ENCODE assay signal across 9 cellular contexts in genomic region chr12:55925371-55925770, GRCh38. TPM values are rescaled to one million over a fixed set of nuclear protein-coding genes. Genes with fewer than 3 reads are reported as not detected.
DNase-seq lines count a peak whose midpoint lies in the region; ATAC-seq and TF ChIP-seq lines count a peak whose summit lies in the region.
"Had no signal": no experiment of that assay in that cellular context is flagged by ENCODE, and none has a peak within 500 bp of the region (broad histone marks: within the 10 kb centered on the region; RNA-seq: fewer than 3 reads in every experiment).

No MANE protein-coding gene starts in this region.

- no peaks in the 10 kb centered on the region for H3K9me3 ChIP-seq in DND-41 (ENCODE audit: insufficient read depth, low read length, severe bottlenecking)

- WGBS in lower leg skin, 2 donors = 71 to 81% methylated on average over 4 of the region's 4 CpGs

- ATAC-seq in DND-41 (ENCODE audit: insufficient read depth, low read depth) = no peak
- no peak for ATAC-seq in activated naive CD8-positive, alpha-beta T cell treated with anti-CD3 and anti-CD28 coated beads, Interleukin-2, amount 10 ng/mL, durations not matched to agents 7 days and 5 days (ENCODE audit: low read depth)
- no peak for ATAC-seq in HG02970 (IDR thresholded peaks at IDR 0.05; ENCODE audit: low FRiP score, unreplicated experiment)

- peak overlapping the region; percentile 94 for H3K4me2 ChIP-seq in DND-41 (ENCODE audit: insufficient read depth, low read length)

- peaks cover 50% of the 10 kb centered on the region for H3K4me1 Mint-ChIP-seq in activated naive CD8-positive, alpha-beta T cell treated with anti-CD3 and anti-CD28 coated beads, Interleukin-2, amount 10 ng/mL, durations not matched to agents 7 days and 5 days
- peaks cover 34% of the 10 kb centered on the region for H3K4me1 Mint-ChIP-seq in nephron

- H3K4me3 Mint-ChIP-seq in activated naive CD8-positive, alpha-beta T cell treated with anti-CD3 and anti-CD28 coated beads, Interleukin-2, amount 10 ng/mL, durations not matched to agents 7 days and 5 days = peak overlapping the region; percentile 98
- peak overlapping the region; percentile 98 to 100 (median 100) for H3K4me3 Mint-ChIP-seq in nephron

- peaks cover 10% of the 10 kb centered on the region; the same call in 1 of the 2 replicates for H4K20me1 ChIP-seq in DND-41 (ENCODE audit: insufficient read depth, low read length)

- no peaks in the 10 kb centered on the region for H3K9me3 Mint-ChIP-seq in activated naive CD8-positive, alpha-beta T cell treated with anti-CD3 and anti-CD28 coated beads, Interleukin-2, amount 10 ng/mL, durations not matched to agents 7 days and 5 days
- no peaks in the 10 kb centered on the region for H3K9me3 Mint-ChIP-seq in nephron

- H3K9ac ChIP-seq in DND-41 (ENCODE audit: low read depth, low read length) = no peak overlapping the region; the same call in 1 of the 2 replicates

- no peak for TF ChIP-seq EP300 in Ishikawa (IDR thresholded peaks at IDR 0.05; ENCODE audit: borderline replicate concordance)

- TF ChIP-seq CTCF in DND-41 (IDR thresholded peaks at IDR 0.05; ENCODE audit: borderline replicate concordance, extremely low read depth, low read length, poor library complexity, severe bottlenecking) (no peak), nephron (IDR thresholded peaks at IDR 0.05; ENCODE audit: unreplicated experiment in 3 of 3) (no peak), lower leg skin (IDR thresholded peaks at IDR 0.05) (no peak)

- POLR2A ChIA-PET in activated naive CD8-positive, alpha-beta T cell treated with anti-CD3 and anti-CD28 coated beads, Interleukin-2, amount 10 ng/mL, durations not matched to agents 7 days and 5 days (lab: Charles Lee) = interaction anchor here (1.3 to 7.4 kb wide), 9 partner anchors 8 to 107 kb away, joined by 3 to 77 read pairs (median 25); partner anchors contain the start of genes DNAJC14, ORMDL2, RAB5B and SARNP

- TF ChIP-seq POLR2A in lower leg skin (IDR thresholded peaks at IDR 0.05) = no peak

- no peaks in the 10 kb centered on the region for H3K27me3 ChIP-seq in DND-41 (ENCODE audit: insufficient read depth, low read length, poor library complexity)

- H3K27ac Mint-ChIP-seq in activated naive CD8-positive, alpha-beta T cell treated with anti-CD3 and anti-CD28 coated beads, Interleukin-2, amount 10 ng/mL, durations not matched to agents 7 days and 5 days = peak overlapping the region; percentile 98
- peak overlapping the region; percentile 100 for H3K27ac Mint-ChIP-seq in nephron

- H3K4me3 ChIP-seq in DND-41 (ENCODE audit: low read depth in 1 of 2, low read length in 2 of 2) = peak overlapping the region in 1 of 2 experiments; percentile 70; a peak in 1 of 4 replicates
- H3K4me3 ChIP-seq in lower leg skin (ENCODE audit: low read depth, poor library complexity, severe bottlenecking) = no peak overlapping the region

- peaks cover 45% of the 10 kb centered on the region for H3K36me3 ChIP-seq in DND-41 (ENCODE audit: insufficient read depth, low read length)

- peaks cover 83% of the 10 kb centered on the region for H3K79me2 ChIP-seq in DND-41 (ENCODE audit: insufficient read depth, low read length)

- DNase-seq in DND-41 (no peak), lower leg skin (ENCODE audit: low spot score in 2 of 2) (no peak), NCI-H526 (lab: John Stamatoyannopoulos, UW) (no peak)
- no peak for DNase-seq in activated naive CD8-positive, alpha-beta T cell treated with anti-CD3 and anti-CD28 coated beads, Interleukin-2, amount 10 ng/mL, durations not matched to agents 7 days and 5 days
- DNase-seq: GF-D8 had no signal

- no peak overlapping the region for H2AFZ ChIP-seq in DND-41 (ENCODE audit: low read depth, low read length)

- H3K27ac ChIP-seq in DND-41 (ENCODE audit: low read length) = peak overlapping the region; percentile 99

- no peaks in the 10 kb centered on the region for H3K27me3 Mint-ChIP-seq in activated naive CD8-positive, alpha-beta T cell treated with anti-CD3 and anti-CD28 coated beads, Interleukin-2, amount 10 ng/mL, durations not matched to agents 7 days and 5 days
- no peaks in the 10 kb centered on the region for H3K27me3 Mint-ChIP-seq in nephron (ENCODE audit: low read depth)

- peaks cover 60% of the 10 kb centered on the region for H3K4me1 ChIP-seq in DND-41 (ENCODE audit: insufficient read depth, low read length)

- no peak for TF ChIP-seq RAD21 in Ishikawa (IDR thresholded peaks at IDR 0.05; ENCODE audit: low read depth)

- H3K36me3 Mint-ChIP-seq in activated naive CD8-positive, alpha-beta T cell treated with anti-CD3 and anti-CD28 coated beads, Interleukin-2, amount 10 ng/mL, durations not matched to agents 7 days and 5 days = peaks cover 25% of the 10 kb centered on the region
- H3K36me3 Mint-ChIP-seq in nephron (ENCODE audit: low read depth) = peaks cover 22% of the 10 kb centered on the region

- intact Hi-C loops in lower leg skin (cut with DNase I; ENCODE audit: low total_unique reads) = loop anchor here (10.0 kb wide), 1 partner anchor 91 kb away; no protein-coding TSS in a partner anchor

TF ChIP-seq in Ishikawa, 13 proteins besides CTCF, POLR2A, EP300 and RAD21:
- TF ChIP-seq CEBPB (IDR thresholded peaks at IDR 0.05) = peak; percentile 21; the same call in 1 of the 2 replicates
- TF ChIP-seq CREB1 (IDR thresholded peaks at IDR 0.05; ENCODE audit: low read depth) = no peak

RNA-seq across cellular contexts. Expression of gene PYM1, which starts 2.3 kb away (rescaled TPM):
- 10 to 100 TPM; 48.3 to 48.7 TPM for total RNA-seq in activated naive CD8-positive, alpha-beta T cell treated with anti-CD3 and anti-CD28 coated beads, Interleukin-2, amount 10 ng/mL, durations not matched to agents 7 days and 5 days
- 10 to 100 TPM; 46.8 to 63.7 (median 49.1) TPM for total RNA-seq in lower leg skin

RNA-seq across cellular contexts. Expression of gene DGKA, which starts 5.6 kb away (rescaled TPM):
- total RNA-seq in activated naive CD8-positive, alpha-beta T cell treated with anti-CD3 and anti-CD28 coated beads, Interleukin-2, amount 10 ng/mL, durations not matched to agents 7 days and 5 days = 100 to 1,000 TPM; 783 to 790 TPM
- 100 to 1,000 TPM; 139 to 354 (median 176) TPM for total RNA-seq in lower leg skin

RNA-seq across cellular contexts. Expression of gene PMEL, which starts 40.5 kb away (rescaled TPM):
- under 1 TPM in 1 of 2 experiments, not detected in 1; 0.42 TPM for total RNA-seq in activated naive CD8-positive, alpha-beta T cell treated with anti-CD3 and anti-CD28 coated beads, Interleukin-2, amount 10 ng/mL, durations not matched to agents 7 days and 5 days
- 10 to 100 TPM; 17.2 to 49.3 (median 34.2) TPM for total RNA-seq in lower leg skin
- total RNA-seq: mononuclear cell had no signal

RNA-seq across cellular contexts. Expression of gene CDK2, which starts 41.3 kb away (rescaled TPM):
- 100 to 1,000 TPM; 117 to 125 TPM for total RNA-seq in activated naive CD8-positive, alpha-beta T cell treated with anti-CD3 and anti-CD28 coated beads, Interleukin-2, amount 10 ng/mL, durations not matched to agents 7 days and 5 days
- 10 to 100 TPM; 18.3 to 25.2 (median 24.0) TPM for total RNA-seq in lower leg skin

RNA-seq across cellular contexts. Expression of gene RAB5B, which starts 48.5 kb away (rescaled TPM):
- 10 to 100 TPM; 69.7 to 72.4 TPM for total RNA-seq in activated naive CD8-positive, alpha-beta T cell treated with anti-CD3 and anti-CD28 coated beads, Interleukin-2, amount 10 ng/mL, durations not matched to agents 7 days and 5 days
- 100 to 1,000 TPM in 3 of 4 donors, 10 to 100 TPM in 1; 96.9 to 141 (median 129) TPM for total RNA-seq in lower leg skin

Comparison
In these comparisons a context has a peak if more than half of its experiments do, and no peak if none do; other contexts are left out.
1. RNA of gene PMEL, which starts 40.5 kb away (total RNA-seq): 17.2 to 49.3 TPM in lower leg skin; 0.42 TPM in activated naive CD8-positive, alpha-beta T cell treated with anti-CD3 and anti-CD28 coated beads, Interleukin-2, amount 10 ng/mL, durations not matched to agents 7 days and 5 days; every median in the first group is over 10 times any median in the second.